In genomic region chrX:106356580-106356979, GRCh38 we compare ENCODE assay signal across 28 cellular contexts.
"Had no signal": no experiment of that assay in that cellular context is flagged by ENCODE, and none has a peak within 500 bp of the region (broad histone marks: within the 10 kb centered on the region; RNA-seq: fewer than 3 reads in every experiment).

No MANE protein-coding gene starts in this region.

- H2AFZ ChIP-seq: neural progenitor cell, parathyroid adenoma had no signal

- H3K9me3 ChIP-seq: ovary, psoas muscle, spleen, stomach, thoracic aorta, thyroid gland, tibial nerve, upper lobe of left lung, vagina had no signal

- H3K36me3 ChIP-seq: neural progenitor cell, ovary, spleen, stomach, thoracic aorta, thyroid gland, tibial nerve, upper lobe of left lung, vagina had no signal

- DNase-seq: naive thymus-derived CD4-positive, alpha-beta T cell; natural killer cell; occipital lobe; ovary; posterior cingulate gyrus; psoas muscle; right cardiac atrium; spleen; stimulated activated CD4-positive, alpha-beta T cell treated with anti-CD3 and anti-CD28 coated beads, Interleukin-12 subunit alpha, Interleukin-12 subunit beta, amount 100 ng/mL, for 4 hours; stimulated activated CD4-positive, alpha-beta T cell treated with anti-CD3 and anti-CD28 coated beads, Interleukin-1b, Interleukin-23, amount 100 ng/mL, for 48 hours; stimulated activated CD4-positive, alpha-beta T cell treated with anti-CD3 and anti-CD28 coated beads, Interleukin-2, amount 100 ng/mL, for 48 hours; stimulated activated CD4-positive, alpha-beta T cell treated with anti-CD3 and anti-CD28 coated beads, Interleukin-4, amount 100 ng/mL, for 24 hours; stimulated activated naive B cell treated with anti-CD40 and anti-IgM and Interleukin-4, amounts not matched to agents 10 μg/mL and 1 μg/mL and 100 μg/mL, for 72 hours; stimulated activated naive CD4-positive, alpha-beta T cell treated with Interleukin-2 at 50 U/mL for 16 hours; stomach; thyroid gland; trophoblast cell; upper lobe of left lung had no signal

- ATAC-seq: naive thymus-derived CD4-positive, alpha-beta T cell; natural killer cell; psoas muscle; right cardiac atrium; sciatic nerve; stimulated activated effector memory CD8-positive, alpha-beta T cell treated with anti-CD3 and anti-CD28 coated beads, Interleukin-12 subunit alpha, Interleukin-12 subunit beta, amount 100 ng/mL, for 72 hours; stimulated activated naive B cell treated with anti-CD40 and anti-IgM and Interleukin-4, amounts not matched to agents 10 μg/mL and 1 μg/mL and 100 μg/mL, for 72 hours had no signal

- H3K27me3 ChIP-seq: neural progenitor cell, ovary, stomach, thyroid gland, upper lobe of left lung, vagina had no signal

- H3K4me2 ChIP-seq: neural progenitor cell, smooth muscle cell had no signal

- FAIRE-seq: urothelium cell line had no signal

- H3K4me3 ChIP-seq: neural progenitor cell, ovary, psoas muscle, skin epidermis, smooth muscle cell, spleen, stomach, thoracic aorta, thyroid gland, tibial nerve, upper lobe of left lung, vagina had no signal

- H3K79me2 ChIP-seq: parathyroid adenoma had no signal

- H3K4me1 ChIP-seq: neural progenitor cell, parathyroid adenoma, psoas muscle, spleen, stomach, thyroid gland, tibial nerve, upper lobe of left lung, vagina had no signal

- H3K27ac ChIP-seq: neural progenitor cell, ovary, parathyroid adenoma, psoas muscle, skin epidermis, spleen, stomach, thoracic aorta, thyroid gland, tibial nerve, upper lobe of left lung, vagina had no signal

- H3K9ac ChIP-seq: neural progenitor cell, parathyroid adenoma had no signal
